Comparison of ENCODE assay signal across 8 cellular contexts in genomic region chr20:31968299-31969126, GRCh38. TPM values are rescaled to one million over a fixed set of nuclear protein-coding genes. Genes with fewer than 3 reads are reported as not detected.
DNase-seq lines count a peak whose midpoint lies in the region; ATAC-seq and TF ChIP-seq lines count a peak whose summit lies in the region.

No MANE protein-coding gene starts in this region.

- no peak overlapping the region for H3K9ac ChIP-seq in mammary epithelial cell (ENCODE audit: insufficient read depth, low read length)

- CTCF ChIA-PET in mammary epithelial cell (lab: Charles Lee; ENCODE audit: low non-redundant PET) = no interaction called here

- no peaks in the 10 kb centered on the region for H4K20me1 ChIP-seq in mammary epithelial cell (ENCODE audit: insufficient read depth, low read length)

- no peaks in the 10 kb centered on the region for H3K4me1 ChIP-seq in mammary epithelial cell (ENCODE audit: insufficient read depth, low read length)

- H3K79me2 ChIP-seq in mammary epithelial cell (ENCODE audit: insufficient read depth, low read length) = no peaks in the 10 kb centered on the region

- ATAC-seq in HG02885 (IDR thresholded peaks at IDR 0.05; ENCODE audit: poor library complexity, unreplicated experiment) (no peak), GM19455 (IDR thresholded peaks at IDR 0.05; ENCODE audit: unreplicated experiment) (no peak)

- TF ChIP-seq CTCF in GM06990 (IDR thresholded peaks at IDR 0.05; ENCODE audit: insufficient read depth, low read length, poor library complexity, severe bottlenecking) (no peak), mammary epithelial cell (conservative IDR thresholded peaks at IDR 0.05 in 1 of 2, IDR thresholded peaks at IDR 0.05 in 1 of 2; ENCODE audit: extremely low read depth in 1 of 2, insufficient read depth in 1 of 2, low read depth in 1 of 2, low read length in 2 of 2) (no peak)

- in situ Hi-C loops in mammary epithelial cell (cut with MboI; ENCODE audit: low sequenced_read_pairs in 2 of 2) = no loop called here

- BruUV-seq in mammary epithelial cell (replicated peaks; lab: Mats Ljungman, UMichigan) = no TSS peak

- H3K9me3 ChIP-seq in mammary epithelial cell (replicated peaks; ENCODE audit: insufficient read depth, low read length) = no peaks in the 10 kb centered on the region

- WGBS in mammary epithelial cell (ENCODE audit: low coverage, missing lambda C conversion rate) = 8% methylated on average over 7 of the region's 56 CpGs

- dilution Hi-C loops in mammary epithelial cell (cut with HindIII; ENCODE audit: low sequenced_read_pairs) = no loop called here

- DNase-seq in GM06990 (ENCODE audit: extremely low read depth, insufficient read length) (peak; percentile 80), mammary epithelial cell (peak; percentile 48), iPS-NIHi7 (ENCODE audit: extremely low spot score) (peak; percentile 97)
- peak; percentile 73 for DNase-seq in Jurkat, Clone E6-1 (ENCODE audit: low read depth, low spot score)
- DNase-seq in activated CD4-positive, CD25-positive, alpha-beta regulatory T cell treated with anti-CD3 and anti-CD28 coated beads, Interleukin-2, amount 50 U/mL, for 16 hours (ENCODE audit: low read depth, low spot score) = peak; percentile 47
- peak; percentile 56 to 82 (median 72) for DNase-seq in stimulated activated CD4-positive, alpha-beta T cell treated with anti-CD3 and anti-CD28 coated beads, Interleukin-12 subunit alpha, Interleukin-12 subunit beta, amount 100 ng/mL, for 48 hours (ENCODE audit: low read depth in 2 of 3, low spot score in 1 of 3)

- intact Hi-C loops in mammary epithelial cell (cut with micrococcal nuclease) = loop anchor here (5.0 kb wide), 1 partner anchor 49 kb away; no protein-coding TSS in a partner anchor

- H3K4me3 ChIP-seq in GM06990 (replicated peaks; ENCODE audit: low read depth, low read length) (no peak overlapping the region), mammary epithelial cell (replicated peaks in 1 of 3; ENCODE audit: insufficient read depth in 1 of 3, low read depth in 2 of 3, low read length in 3 of 3) (no peak overlapping the region)
- peak overlapping the region; percentile 55 for H3K4me3 ChIP-seq in Jurkat, Clone E6-1 (ENCODE audit: low read length)

- no peak overlapping the region for H2AFZ ChIP-seq in mammary epithelial cell (ENCODE audit: low read depth, low read length)

- H3K27ac ChIP-seq in mammary epithelial cell (ENCODE audit: insufficient read depth, low read depth, low read length) = no peak overlapping the region

- H3K4me2 ChIP-seq in mammary epithelial cell (ENCODE audit: insufficient read depth, low read depth, low read length) = no peak overlapping the region

- H3K27me3 ChIP-seq in GM06990 (replicated peaks; ENCODE audit: control insufficient read depth, insufficient read depth, low read length) (no peaks in the 10 kb centered on the region), mammary epithelial cell (ENCODE audit: insufficient read depth, low read length) (peaks cover 17% of the 10 kb centered on the region)

- no peaks in the 10 kb centered on the region for H3K36me3 ChIP-seq in GM06990 (ENCODE audit: control insufficient read depth, insufficient read depth, low read length)
- no peaks in the 10 kb centered on the region for H3K36me3 ChIP-seq in mammary epithelial cell (ENCODE audit: insufficient read depth, low read length)

RNA-seq across cellular contexts. Expression of gene XKR7, which starts 0.6 kb away (rescaled TPM):
- polyA plus RNA-seq in Jurkat, Clone E6-1 (2012; ENCODE audit: insufficient read depth, insufficient read length) = not detected
- total RNA-seq in mammary epithelial cell = not detected
- not detected for polyA plus RNA-seq in mammary epithelial cell
- not detected for polyA minus RNA-seq in mammary epithelial cell

RNA-seq across cellular contexts. Expression of gene PDRG1, which starts 16.7 kb away (rescaled TPM):
- polyA plus RNA-seq in Jurkat, Clone E6-1 (2012; ENCODE audit: insufficient read depth, insufficient read length) = 27.4 TPM
- 10 to 100 TPM in 1 of 2 donors, 1 to 10 TPM in 1; 5.0 to 15.6 TPM for total RNA-seq in mammary epithelial cell
- polyA plus RNA-seq in mammary epithelial cell = 17.2 TPM
- 2.3 TPM for polyA minus RNA-seq in mammary epithelial cell

RNA-seq across cellular contexts. Expression of gene CCM2L, which starts 41.7 kb away (rescaled TPM):
- polyA plus RNA-seq in Jurkat, Clone E6-1 (2012; ENCODE audit: insufficient read depth, insufficient read length) = 1.9 TPM
- total RNA-seq in mammary epithelial cell = not detected
- polyA plus RNA-seq in mammary epithelial cell = not detected
- polyA minus RNA-seq in mammary epithelial cell = not detected

Comparison
In these comparisons a context has a peak if more than half of its experiments do, and no peak if none do; other contexts are left out.
1. DNase-seq: peak in every context shown above with its lines; median percentile 97 in iPS-NIHi7; 80 in GM06990; 73 in Jurkat, Clone E6-1; 72 in stimulated activated CD4-positive, alpha-beta T cell treated with anti-CD3 and anti-CD28 coated beads, Interleukin-12 subunit alpha, Interleukin-12 subunit beta, amount 100 ng/mL, for 48 hours; 48 in mammary epithelial cell; 47 in activated CD4-positive, CD25-positive, alpha-beta regulatory T cell treated with anti-CD3 and anti-CD28 coated beads, Interleukin-2, amount 50 U/mL, for 16 hours.